8 cellular contexts compared by ENCODE assay signal in genomic region chr10:95655571-95656290, GRCh38. TPM values are rescaled to one million over a fixed set of nuclear protein-coding genes. Genes with fewer than 3 reads are reported as not detected.
DNase-seq lines count a peak whose midpoint lies in the region; ATAC-seq and TF ChIP-seq lines count a peak whose summit lies in the region.

No MANE protein-coding gene starts in this region.

- intact Hi-C loops in tibial artery (cut with DNase I; ENCODE audit: low total_unique reads): no loop called here

- H3K27ac Mint-ChIP-seq in T-helper 1 cell treated with Interleukin-12 subunit alpha and Interleukin-12 subunit beta and Interleukin-4 antibody, amounts not matched to agents 30 μg/mL and 1 μg/mL, for 36 hours: peak overlapping the region; percentile 69

- H3K36me3 ChIP-seq in endocrine pancreas (ENCODE audit: control insufficient read depth, insufficient read depth, low read length) (peaks cover 5% of the 10 kb centered on the region), mucosa of stomach (ENCODE audit: control insufficient read depth, insufficient read depth, low read length) (no peaks in the 10 kb centered on the region), tibial artery (peaks cover 21 to 24% (median 22%) of the 10 kb centered on the region in 3 donors)

- peaks cover 29% of the 10 kb centered on the region for H3K36me3 Mint-ChIP-seq in T-helper 1 cell treated with Interleukin-12 subunit alpha and Interleukin-12 subunit beta and Interleukin-4 antibody, amounts not matched to agents 30 μg/mL and 1 μg/mL, for 36 hours (ENCODE audit: low read depth)

- no peaks in the 10 kb centered on the region for H3K27me3 Mint-ChIP-seq in T-helper 1 cell treated with Interleukin-12 subunit alpha and Interleukin-12 subunit beta and Interleukin-4 antibody, amounts not matched to agents 30 μg/mL and 1 μg/mL, for 36 hours (ENCODE audit: low read depth)

- TF ChIP-seq CTCF in AG04450 (IDR thresholded peaks at IDR 0.05; ENCODE audit: low read depth, low read length) (no peak), tibial artery (IDR thresholded peaks at IDR 0.05) (no peak)

- H3K4me1 ChIP-seq in endocrine pancreas (ENCODE audit: control insufficient read depth, insufficient read depth, low read length) (no peaks in the 10 kb centered on the region), mucosa of stomach (ENCODE audit: control insufficient read depth, insufficient read depth, low read length) (peaks cover 6% of the 10 kb centered on the region), tibial artery (peaks cover 0 to 25% (median 7%) of the 10 kb centered on the region in 4 donors)

- CTCF ChIA-PET in AG04450 (lab: Charles Lee): interaction anchor here (3.7 kb wide), 1 partner anchor 38 kb away, joined by 32 read pairs; the partner anchor contains the start of gene TCTN3

- H3K9me3 Mint-ChIP-seq in T-helper 1 cell treated with Interleukin-12 subunit alpha and Interleukin-12 subunit beta and Interleukin-4 antibody, amounts not matched to agents 30 μg/mL and 1 μg/mL, for 36 hours: peaks cover 14% of the 10 kb centered on the region

- H3K4me3 Mint-ChIP-seq in T-helper 1 cell treated with Interleukin-12 subunit alpha and Interleukin-12 subunit beta and Interleukin-4 antibody, amounts not matched to agents 30 μg/mL and 1 μg/mL, for 36 hours: peak overlapping the region; percentile 98

- H3K4me3 ChIP-seq in AG04450 (ENCODE audit: low read depth, low read length) (peak overlapping the region; percentile 95), endocrine pancreas (ENCODE audit: control insufficient read depth, insufficient read depth, low read length) (peak overlapping the region; percentile 84), mucosa of stomach (ENCODE audit: low read length) (peak overlapping the region; percentile 66), tibial artery (peak overlapping the region; percentile 88 to 92)

- H3K27me3 ChIP-seq in AG04450 (ENCODE audit: control insufficient read depth, insufficient read depth, low read length): no peaks in the 10 kb centered on the region
- H3K27me3 ChIP-seq in endocrine pancreas (ENCODE audit: control insufficient read depth, insufficient read depth, low read length): no peaks in the 10 kb centered on the region
- no peaks in the 10 kb centered on the region for H3K27me3 ChIP-seq in mucosa of stomach (ENCODE audit: control insufficient read depth, insufficient read depth, low read length)
- no peaks in the 10 kb centered on the region for H3K27me3 ChIP-seq in tibial artery

- H3K9ac ChIP-seq in endocrine pancreas (ENCODE audit: control insufficient read depth, insufficient read depth, low read length): peak overlapping the region; percentile 84
- peak overlapping the region; percentile 80 for H3K9ac ChIP-seq in mucosa of stomach (ENCODE audit: low read length)

- no peak for DNase-seq in AG04450 (ENCODE audit: low read depth, low spot score)
- peak in 1 of 2 donors; percentile 66 for DNase-seq in tibial artery
- DNase-seq in NCI-H524 treated with DMSO at 0.1 percent for 48 hours (lab: John Stamatoyannopoulos, UW): no peak

- H3K9me3 ChIP-seq in AG04450 (ENCODE audit: control insufficient read depth, insufficient read depth, low read length): peaks cover 3% of the 10 kb centered on the region
- H3K9me3 ChIP-seq in endocrine pancreas (ENCODE audit: control insufficient read depth, low read length): no peaks in the 10 kb centered on the region
- H3K9me3 ChIP-seq in mucosa of stomach (ENCODE audit: control insufficient read depth, low read length): no peaks in the 10 kb centered on the region
- H3K9me3 ChIP-seq in tibial artery: no peaks in the 10 kb centered on the region

- POLR2A ChIA-PET in AG04450 (lab: Yijun Ruan, JAX): interaction anchor here (1.4 kb wide), 1 partner anchor 38 kb away, joined by 5 read pairs; the partner anchor contains the start of gene TCTN3

- H3K27ac ChIP-seq in AG04450 (ENCODE audit: low read depth, low read length) (peak overlapping the region; percentile 39), tibial artery (peak overlapping the region; percentile 64 to 80)

- ATAC-seq in GM18511 (IDR thresholded peaks at IDR 0.05; ENCODE audit: unreplicated experiment) (peak; percentile 21), HG03108 (IDR thresholded peaks at IDR 0.05; ENCODE audit: unreplicated experiment) (peak; percentile 13)

- H3K4me1 Mint-ChIP-seq in T-helper 1 cell treated with Interleukin-12 subunit alpha and Interleukin-12 subunit beta and Interleukin-4 antibody, amounts not matched to agents 30 μg/mL and 1 μg/mL, for 36 hours (ENCODE audit: low read depth): peaks cover 16% of the 10 kb centered on the region

RNA-seq across cellular contexts. Expression of gene ALDH18A1, which starts 0.8 kb away (rescaled TPM):
- polyA plus RNA-seq in AG04450 (2011; rRNA removed): 123 and 125 TPM in 2 replicates
- 198 and 259 TPM in 2 replicates for polyA minus RNA-seq in AG04450 (2011; rRNA and poly(A)+ RNA removed)

RNA-seq across cellular contexts. Expression of gene TCTN3, which starts 38.0 kb away (rescaled TPM):
- 51.3 and 55.3 TPM in 2 replicates for polyA plus RNA-seq in AG04450 (2011; rRNA removed)
- polyA minus RNA-seq in AG04450 (2011; rRNA and poly(A)+ RNA removed): 27.8 and 30.4 TPM in 2 replicates
